Comparison of ENCODE assay signal across 28 cellular contexts in the genomic region with DNA sequence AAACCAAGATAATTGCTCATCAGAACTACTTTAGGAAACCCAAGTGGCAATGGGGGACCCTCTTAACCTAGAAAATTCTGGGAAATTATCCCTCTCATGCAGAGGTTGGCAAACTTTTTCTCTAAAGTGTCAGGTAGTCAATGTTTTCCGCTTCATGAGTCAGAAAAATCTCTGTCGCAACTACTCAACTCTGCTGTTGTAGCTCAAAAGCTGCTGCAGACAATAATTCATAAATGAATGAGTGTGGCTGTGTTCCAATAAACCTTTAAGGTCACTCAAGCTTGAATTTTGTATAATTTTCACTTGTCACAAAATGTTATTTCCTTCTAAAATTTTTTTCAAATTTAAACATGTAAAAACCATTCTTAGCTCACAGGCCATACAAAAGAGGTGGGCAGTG.
"Had no signal": no experiment of that assay in that cellular context is flagged by ENCODE, and none has a peak within 500 bp of the region (broad histone marks: within the 10 kb centered on the region; RNA-seq: fewer than 3 reads in every experiment).

No MANE protein-coding gene starts in this region.

- H3K27me3 Mint-ChIP-seq: naive B cell; progenitor cell of endocrine pancreas; stimulated activated naive B cell treated with anti-CD40 and anti-IgM and Interleukin-4, amounts not matched to agents 10 μg/mL and 1 μg/mL and 100 μg/mL, for 72 hours had no signal

- H3K27ac Mint-ChIP-seq: immature natural killer cell; mesothelial cell of epicardium; naive B cell; natural killer cell; nephron progenitor cell; neural progenitor cell; progenitor cell of endocrine pancreas; stimulated activated naive B cell treated with anti-CD40 and anti-IgM and Interleukin-4, amounts not matched to agents 10 μg/mL and 1 μg/mL and 100 μg/mL, for 72 hours had no signal

- H3K27me3 ChIP-seq: neural progenitor cell, neutrophil, stomach, testis, thyroid gland, transverse colon, upper lobe of left lung, vagina had no signal

- H3K27ac ChIP-seq: left ventricle myocardium inferior, neural progenitor cell, neutrophil, skin epidermis, stomach, testis, thyroid gland, transverse colon, upper lobe of left lung, vagina had no signal

- H3K4me3 ChIP-seq: left ventricle myocardium inferior, lung, neural progenitor cell, skin epidermis, stomach, testis, thyroid gland, transverse colon, upper lobe of left lung, vagina had no signal

- H3K36me3 ChIP-seq: left ventricle myocardium inferior, neural progenitor cell, neutrophil, stomach, thyroid gland, transverse colon, upper lobe of left lung, vagina had no signal

- H3K4me1 Mint-ChIP-seq: immature natural killer cell; mesothelial cell of epicardium; naive B cell; natural killer cell; nephron progenitor cell; neural progenitor cell; stimulated activated naive B cell treated with anti-CD40 and anti-IgM and Interleukin-4, amounts not matched to agents 10 μg/mL and 1 μg/mL and 100 μg/mL, for 72 hours had no signal

- DNase-seq: immature natural killer cell; left ventricle myocardium inferior; mesendoderm; naive B cell; natural killer cell; nephron progenitor cell; occipital lobe; retina; right cardiac atrium; stimulated activated CD4-positive, alpha-beta T cell treated with anti-CD3 and anti-CD28 coated beads, Interleukin-12 subunit alpha, Interleukin-12 subunit beta, amount 100 ng/mL, for 4 hours; stimulated activated CD4-positive, alpha-beta T cell treated with anti-CD3 and anti-CD28 coated beads, Interleukin-15, amount 100 ng/mL, for 24 hours; stimulated activated CD4-positive, alpha-beta T cell treated with anti-CD3 and anti-CD28 coated beads, Interleukin-2, amount 100 ng/mL, for 24 hours; stimulated activated CD4-positive, alpha-beta T cell treated with anti-CD3 and anti-CD28 coated beads, Interleukin-4, amount 100 ng/mL, for 1 hour; stimulated activated naive B cell treated with anti-CD40 and anti-IgM and Interleukin-4, amounts not matched to agents 10 μg/mL and 1 μg/mL and 100 μg/mL, for 72 hours; stimulated activated naive CD8-positive, alpha-beta T cell treated with anti-CD3 and anti-CD28 coated beads, Interleukin-15, Interleukin-2, amounts not matched to agents 100 U/mL and 50 U/mL, for 24 hours; stomach; testis; thyroid gland; transverse colon; upper lobe of left lung had no signal

- H3K4me1 ChIP-seq: left ventricle myocardium inferior, neural progenitor cell, stomach, testis, thyroid gland, transverse colon, upper lobe of left lung, vagina had no signal

- ATAC-seq: natural killer cell; right cardiac atrium; sciatic nerve; stimulated activated naive B cell treated with anti-CD40 and anti-IgM and Interleukin-4, amounts not matched to agents 10 μg/mL and 1 μg/mL and 100 μg/mL, for 72 hours; stimulated activated naive CD8-positive, alpha-beta T cell treated with anti-CD3 and anti-CD28 coated beads, Interleukin-15, Interleukin-2, amounts not matched to agents 100 U/mL and 50 U/mL, for 24 hours had no signal

- H3K4me3 Mint-ChIP-seq: immature natural killer cell; mesothelial cell of epicardium; naive B cell; natural killer cell; nephron progenitor cell; neural progenitor cell; stimulated activated naive B cell treated with anti-CD40 and anti-IgM and Interleukin-4, amounts not matched to agents 10 μg/mL and 1 μg/mL and 100 μg/mL, for 72 hours had no signal

- H3K9me3 ChIP-seq: left ventricle myocardium inferior, neutrophil, stomach, testis, thyroid gland, transverse colon, upper lobe of left lung, vagina had no signal

- H3K36me3 Mint-ChIP-seq: immature natural killer cell; naive B cell; natural killer cell; stimulated activated naive B cell treated with anti-CD40 and anti-IgM and Interleukin-4, amounts not matched to agents 10 μg/mL and 1 μg/mL and 100 μg/mL, for 72 hours had no signal
